In the genomic region with DNA sequence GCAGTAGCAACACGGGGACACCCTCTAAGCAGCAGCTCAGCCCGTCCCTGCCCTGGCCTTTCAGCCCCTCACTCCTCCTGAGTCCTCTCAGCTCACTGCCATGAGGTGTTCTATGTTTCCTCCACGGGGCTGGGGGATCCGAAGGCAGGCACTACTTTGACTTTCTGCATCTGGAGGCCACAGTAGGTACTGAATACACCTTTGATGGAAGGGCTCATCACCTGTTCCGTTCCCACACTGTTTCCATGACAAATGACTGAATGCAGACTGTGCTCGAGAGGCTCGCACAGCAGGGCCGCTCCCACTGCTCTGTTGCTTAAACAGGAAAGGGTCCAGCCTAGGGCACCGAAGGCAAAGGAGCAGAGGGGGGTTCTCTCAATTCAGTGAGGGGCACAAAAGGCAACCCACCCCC, we compare ENCODE assay signal across 9 cellular contexts.
DNase-seq lines count a peak whose midpoint lies in the region; ATAC-seq and TF ChIP-seq lines count a peak whose summit lies in the region.
"Had no signal": no experiment of that assay in that cellular context is flagged by ENCODE, and none has a peak within 500 bp of the region (broad histone marks: within the 10 kb centered on the region; RNA-seq: fewer than 3 reads in every experiment).

No MANE protein-coding gene starts in this region.

- peaks cover 2 to 5% (median 2%) of the 10 kb centered on the region in 3 donors for H3K27me3 Mint-ChIP-seq in CD14-positive monocyte (ENCODE audit: low read depth in 3 of 3)
- peaks cover 1% of the 10 kb centered on the region for H3K27me3 Mint-ChIP-seq in dendritic cell treated with granulocyte-macrophage colony-stimulating factor and Interleukin-4, amounts not matched to agents 40 ng/mL and 50 ng/mL, for 4 days
- peaks cover 11% of the 10 kb centered on the region for H3K27me3 Mint-ChIP-seq in T-helper 17 cell

- H3K9me3 Mint-ChIP-seq in CD14-positive monocyte, result no peaks in the 10 kb centered on the region
- H3K9me3 Mint-ChIP-seq in dendritic cell treated with granulocyte-macrophage colony-stimulating factor and Interleukin-4, amounts not matched to agents 40 ng/mL and 50 ng/mL, for 4 days, result no peaks in the 10 kb centered on the region

- no peaks in the 10 kb centered on the region for H3K4me1 Mint-ChIP-seq in CD14-positive monocyte
- no peaks in the 10 kb centered on the region for H3K4me1 Mint-ChIP-seq in dendritic cell treated with granulocyte-macrophage colony-stimulating factor and Interleukin-4, amounts not matched to agents 40 ng/mL and 50 ng/mL, for 4 days (ENCODE audit: low read depth)
- H3K4me1 Mint-ChIP-seq in T-helper 17 cell, result peaks cover 2% of the 10 kb centered on the region

- no peak overlapping the region for H3K27ac Mint-ChIP-seq in CD14-positive monocyte
- peak overlapping the region; percentile 3 for H3K27ac Mint-ChIP-seq in dendritic cell treated with granulocyte-macrophage colony-stimulating factor and Interleukin-4, amounts not matched to agents 40 ng/mL and 50 ng/mL, for 4 days
- no peak overlapping the region for H3K27ac Mint-ChIP-seq in T-helper 17 cell

- DNase-seq in CD14-positive monocyte (ENCODE audit: low spot score), result no peak
- no peak for DNase-seq in NCI-H510A (lab: John Stamatoyannopoulos, UW)
- no peak for DNase-seq in T-helper 17 cell
- no peak for DNase-seq in SIG-M5 (lab: John Stamatoyannopoulos, UW)

- intact Hi-C loops in CD14-positive monocyte (cut with micrococcal nuclease), result loop anchor here (5.0 to 10.0 kb wide), 3 partner anchors 207 to 337 kb away; no protein-coding TSS in a partner anchor
- intact Hi-C loops in dendritic cell treated with granulocyte-macrophage colony-stimulating factor and Interleukin-4, amounts not matched to agents 40 ng/mL and 50 ng/mL, for 4 days (cut with micrococcal nuclease), result loop anchor here (5.0 kb wide), 1 partner anchor 150 kb away; no protein-coding TSS in a partner anchor

- H3K4me3 Mint-ChIP-seq in CD14-positive monocyte (no peak overlapping the region), T-helper 17 cell (no peak overlapping the region)
- no peak overlapping the region for H3K4me3 Mint-ChIP-seq in dendritic cell treated with granulocyte-macrophage colony-stimulating factor and Interleukin-4, amounts not matched to agents 40 ng/mL and 50 ng/mL, for 4 days

- H3K36me3 Mint-ChIP-seq in CD14-positive monocyte (no peaks in the 10 kb centered on the region), T-helper 17 cell (ENCODE audit: low read depth) (no peaks in the 10 kb centered on the region)
- H3K36me3 Mint-ChIP-seq in dendritic cell treated with granulocyte-macrophage colony-stimulating factor and Interleukin-4, amounts not matched to agents 40 ng/mL and 50 ng/mL, for 4 days (ENCODE audit: low read depth), result no peaks in the 10 kb centered on the region

- ATAC-seq in GM19452 (IDR thresholded peaks at IDR 0.05; ENCODE audit: unreplicated experiment) (peak; percentile 33), HG03103 (IDR thresholded peaks at IDR 0.05; ENCODE audit: low read depth, unreplicated experiment) (peak; percentile 24), HG03039 (IDR thresholded peaks at IDR 0.05; ENCODE audit: unreplicated experiment) (no peak), T-helper 17 cell (no peak)

- TF ChIP-seq CTCF in CD14-positive monocyte (IDR thresholded peaks at IDR 0.05), result peak; percentile 48

- H3K9me3 ChIP-seq in T-helper 17 cell (ENCODE audit: control insufficient read depth, low read length, poor library complexity, severe bottlenecking), result no peaks in the 10 kb centered on the region
- H3K9me3 ChIP-seq: neutrophil had no signal

Comparison
In these comparisons a context has a peak if more than half of its experiments do, and no peak if none do; other contexts are left out.
1. ATAC-seq: peak in GM19452 (single experiment) and HG03103 (single experiment); none in HG03039 (single experiment) and T-helper 17 cell (single experiment).